In genomic region chr5:178416919-178417318, GRCh38 we compare ENCODE assay signal across 16 cellular contexts.
DNase-seq lines count a peak whose midpoint lies in the region; ATAC-seq and TF ChIP-seq lines count a peak whose summit lies in the region.
"Had no signal": no experiment of that assay in that cellular context is flagged by ENCODE, and none has a peak within 500 bp of the region (broad histone marks: within the 10 kb centered on the region; RNA-seq: fewer than 3 reads in every experiment).

No MANE protein-coding gene starts in this region.

- no peak overlapping the region for H3K27ac ChIP-seq in Panc1 (ENCODE audit: low read length)
- H3K27ac ChIP-seq in trophoblast cell (ENCODE audit: low read depth, low read length): no peak overlapping the region
- no peak overlapping the region for H3K27ac ChIP-seq in ascending aorta
- H3K27ac ChIP-seq: SK-N-MC had no signal

- peak; percentile 47 for DNase-seq in Caki2 (ENCODE audit: low read depth)
- peak; percentile 18 for DNase-seq in Panc1 (ENCODE audit: low read depth, low spot score)
- peak; percentile 10 to 29 for DNase-seq in trophoblast cell
- DNase-seq in posterior vena cava (ENCODE audit: low spot score): no peak
- no peak for DNase-seq in ascending aorta (ENCODE audit: low spot score in 2 of 2)
- no peak for DNase-seq in NCI-H1105 treated with DMSO at 0.1 percent for 48 hours (lab: John Stamatoyannopoulos, UW)
- DNase-seq: activated CD4-positive, CD25-positive, alpha-beta regulatory T cell; activated naive CD8-positive, alpha-beta T cell treated with anti-CD3 and anti-CD28 coated beads for 36 hours; CD4-positive, alpha-beta T cell; cortex of kidney; NCI-H1436; NCI-H748 treated with DMSO at 0.1 percent for 48 hours; right cardiac atrium had no signal

- CTCF ChIA-PET in Panc1 (lab: Charles Lee): no interaction called here

- H3K9me3 ChIP-seq in Panc1 (ENCODE audit: control insufficient read depth, insufficient read depth, low read depth, low read length): no peaks in the 10 kb centered on the region
- no peaks in the 10 kb centered on the region for H3K9me3 ChIP-seq in trophoblast cell (ENCODE audit: insufficient read depth, low read depth, low read length)
- no peaks in the 10 kb centered on the region for H3K9me3 ChIP-seq in ascending aorta

- no peak overlapping the region for H3K18ac ChIP-seq in trophoblast cell (ENCODE audit: low read length)

- H3K4me1 ChIP-seq in Panc1 (ENCODE audit: control insufficient read depth, insufficient read depth, low read length): no peaks in the 10 kb centered on the region; the same call in 1 of the 2 replicates
- H3K4me1 ChIP-seq in trophoblast cell (ENCODE audit: control insufficient read depth in 1 of 2, insufficient read depth in 2 of 2, low read length in 2 of 2): no peaks in the 10 kb centered on the region
- H3K4me1 ChIP-seq in ascending aorta: no peaks in the 10 kb centered on the region

- peaks cover 2% of the 10 kb centered on the region; the same call in 1 of the 2 replicates for H3K27me3 ChIP-seq in Panc1 (ENCODE audit: control insufficient read depth, insufficient read depth, low read length)
- no peaks in the 10 kb centered on the region for H3K27me3 ChIP-seq in trophoblast cell (ENCODE audit: insufficient read depth, low read length)
- H3K27me3 ChIP-seq in ascending aorta: no peaks in the 10 kb centered on the region

- no TSS peak for BruUV-seq in Panc1 (replicated peaks; lab: Mats Ljungman, UMichigan)

- TF ChIP-seq CTCF in Panc1 (IDR thresholded peaks at IDR 0.05) (no peak), ascending aorta (IDR thresholded peaks at IDR 0.05) (no peak)

- intact Hi-C loops in Panc1 (cut with micrococcal nuclease; ENCODE audit: unreplicated experiment): no loop called here
- intact Hi-C loops in posterior vena cava (cut with DNase I): no loop called here
- intact Hi-C loops in ascending aorta (cut with DNase I): no loop called here

- H3K4ac ChIP-seq in trophoblast cell (ENCODE audit: low read depth, low read length): no peak overlapping the region

- no peak overlapping the region for H4K8ac ChIP-seq in trophoblast cell (ENCODE audit: low read depth, low read length)

- H2BK120ac ChIP-seq in trophoblast cell (ENCODE audit: insufficient read depth, low read length, poor library complexity): no peak overlapping the region

- H2BK12ac ChIP-seq in trophoblast cell (ENCODE audit: low read length): no peak overlapping the region

- no peaks in the 10 kb centered on the region for H3K79me2 ChIP-seq in trophoblast cell (ENCODE audit: control insufficient read depth, insufficient read depth, low read length, poor library complexity)

- no peaks in the 10 kb centered on the region for H3K79me1 ChIP-seq in trophoblast cell (ENCODE audit: low read length)

- ATAC-seq in Panc1 (peak; percentile 79), esophagus mucosa (peak; percentile 46), GM21515 (IDR thresholded peaks at IDR 0.05; ENCODE audit: unreplicated experiment) (no peak)

- no peak overlapping the region for H3K4me2 ChIP-seq in trophoblast cell (ENCODE audit: low read length)

- H3K36me3 ChIP-seq in Panc1 (ENCODE audit: control insufficient read depth, insufficient read depth, low read length): no peaks in the 10 kb centered on the region
- no peaks in the 10 kb centered on the region for H3K36me3 ChIP-seq in trophoblast cell (ENCODE audit: control insufficient read depth in 1 of 2, insufficient read depth in 2 of 2, low read length in 2 of 2)
- H3K36me3 ChIP-seq in ascending aorta: no peaks in the 10 kb centered on the region

- H3K23ac ChIP-seq in trophoblast cell (ENCODE audit: low read length): no peak overlapping the region

- no peak overlapping the region for H3K14ac ChIP-seq in trophoblast cell (ENCODE audit: low read length)

- no peak overlapping the region for H2BK5ac ChIP-seq in trophoblast cell (ENCODE audit: low read depth, low read length, poor library complexity)

- in situ Hi-C loops in Caki2 (cut with HindIII; ENCODE audit: low pct_unique_long_range_greater_than_20kb, low sequenced_read_pairs): no loop called here
- in situ Hi-C loops in Panc1 (cut with HindIII; ENCODE audit: low pct_unique_long_range_greater_than_20kb, low sequenced_read_pairs): no loop called here

- H3K4me3 ChIP-seq in Panc1 (ENCODE audit: low read depth in 2 of 2, low read length in 2 of 2) (no peak overlapping the region), trophoblast cell (ENCODE audit: low read depth, low read length) (no peak overlapping the region), ascending aorta (no peak overlapping the region)
- H3K4me3 ChIP-seq: SK-N-MC had no signal

- H2AFZ ChIP-seq in trophoblast cell (ENCODE audit: insufficient read depth, low read length, poor library complexity): no peak overlapping the region

- WGBS in trophoblast cell (ENCODE audit: extremely low coverage, insufficient coverage, insufficient read length): no CpG with 5 or more reads among the region's 6 CpGs

- H4K12ac ChIP-seq in trophoblast cell (ENCODE audit: low read depth, low read length): no peak overlapping the region

- no peak overlapping the region for H3K9ac ChIP-seq in trophoblast cell (ENCODE audit: low read length)

- H4K91ac ChIP-seq in trophoblast cell (ENCODE audit: low read depth, low read length): no peak overlapping the region

- POLR2A ChIA-PET in Panc1 (lab: Charles Lee): no interaction called here

- H2AK5ac ChIP-seq in trophoblast cell (ENCODE audit: low read length): no peak overlapping the region

Comparison
In these comparisons a context has a peak if more than half of its experiments do, and no peak if none do; other contexts are left out.
1. DNase-seq: peak in Caki2 (single experiment), Panc1 (single experiment) and trophoblast cell (2 of 2); none in posterior vena cava (single experiment), ascending aorta (0 of 2) and NCI-H1105 treated with DMSO at 0.1 percent for 48 hours (single experiment).